ENCODE assay signal across 27 cellular contexts in the genomic region with DNA sequence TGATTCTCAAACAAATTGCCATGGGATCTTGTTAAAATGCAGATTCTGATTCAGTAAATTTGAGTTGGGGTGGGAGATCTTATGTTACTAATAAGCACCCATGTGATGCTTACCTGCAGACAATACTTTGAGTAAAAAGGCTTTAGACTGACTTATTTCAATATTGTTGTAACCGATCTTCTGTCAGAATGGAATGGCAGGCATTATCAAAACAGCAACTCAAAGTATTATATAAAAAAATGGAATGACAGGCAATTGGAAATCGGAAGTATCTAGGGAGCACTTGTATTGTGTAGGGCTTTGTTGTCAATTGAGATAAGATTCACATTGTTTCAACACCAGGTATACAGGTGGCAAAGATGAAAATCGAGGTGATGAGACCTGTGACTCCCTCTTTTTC.
"Had no signal": no experiment of that assay in that cellular context is flagged by ENCODE, and none has a peak within 500 bp of the region (broad histone marks: within the 10 kb centered on the region; RNA-seq: fewer than 3 reads in every experiment).

No MANE protein-coding gene starts in this region.

- H3K9me3 Mint-ChIP-seq: dendritic cell treated with granulocyte-macrophage colony-stimulating factor and Interleukin-4, amounts not matched to agents 40 ng/mL and 50 ng/mL, for 4 days; effector memory CD8-positive, alpha-beta T cell had no signal

- H3K27ac ChIP-seq: colonic mucosa, coronary artery, dorsolateral prefrontal cortex, epithelial cell of prostate, esophagus muscularis mucosa, esophagus squamous epithelium, foreskin keratinocyte, gastrocnemius medialis, gastroesophageal sphincter, heart left ventricle, heart right ventricle had no signal

- H3K27me3 ChIP-seq: colonic mucosa, esophagus muscularis mucosa, gastrocnemius medialis, gastroesophageal sphincter had no signal

- H3K4me3 Mint-ChIP-seq: dendritic cell treated with granulocyte-macrophage colony-stimulating factor and Interleukin-4, amounts not matched to agents 40 ng/mL and 50 ng/mL, for 4 days; effector memory CD8-positive, alpha-beta T cell had no signal

- H3K27ac Mint-ChIP-seq: dendritic cell treated with granulocyte-macrophage colony-stimulating factor and Interleukin-4, amounts not matched to agents 40 ng/mL and 50 ng/mL, for 4 days; effector memory CD8-positive, alpha-beta T cell had no signal

- H3K36me3 ChIP-seq: colonic mucosa, esophagus muscularis mucosa, esophagus squamous epithelium, gastrocnemius medialis, gastroesophageal sphincter, heart left ventricle, heart right ventricle had no signal

- H3K4me3 ChIP-seq: colonic mucosa, coronary artery, dorsolateral prefrontal cortex, esophagus muscularis mucosa, esophagus squamous epithelium, gastrocnemius medialis, gastroesophageal sphincter, heart left ventricle, heart right ventricle had no signal

- H3K9me3 ChIP-seq: colonic mucosa, esophagus muscularis mucosa, esophagus squamous epithelium, gastrocnemius medialis, gastroesophageal sphincter had no signal

- DNase-seq: colonic mucosa; cortex of kidney; dermis blood vessel endothelial cell; dorsolateral prefrontal cortex; effector CD4-positive, alpha-beta T cell; effector CD8-positive, alpha-beta T cell; effector memory CD4-positive, alpha-beta T cell; effector memory CD8-positive, alpha-beta T cell; erythroblast; esophagus squamous epithelium; foreskin fibroblast; foreskin keratinocyte; foreskin melanocyte; gastrocnemius medialis; glutamatergic neuron; head of caudate nucleus; heart left ventricle; heart right ventricle had no signal

- H3K4me1 ChIP-seq: colonic mucosa, esophagus muscularis mucosa, esophagus squamous epithelium, foreskin keratinocyte, gastrocnemius medialis, gastroesophageal sphincter, heart left ventricle, heart right ventricle had no signal

- FAIRE-seq: colon, endometrium, endothelial cell of umbilical vein, frontal cortex had no signal
